ENCODE assay signal across 17 cellular contexts in the genomic region with DNA sequence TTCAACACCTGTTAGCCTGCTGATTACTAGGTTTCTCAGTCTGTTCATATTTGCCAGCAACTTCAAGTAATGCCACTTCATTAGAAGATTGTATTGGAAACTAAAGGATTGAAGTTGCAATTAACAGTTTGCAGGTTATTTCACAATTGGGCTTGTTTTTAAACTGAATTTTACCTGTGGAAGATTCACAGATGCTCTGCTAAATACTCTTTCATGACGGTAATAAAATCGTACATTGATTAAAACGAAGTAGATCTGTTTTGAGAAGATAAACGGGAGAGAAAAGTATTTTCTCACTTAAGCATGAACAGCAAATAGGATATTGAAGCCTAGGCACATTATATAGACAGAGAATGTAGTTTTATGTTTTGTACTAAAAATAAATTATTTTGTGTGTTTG. TPM values are rescaled to one million over a fixed set of nuclear protein-coding genes. Genes with fewer than 3 reads are reported as not detected.
"Had no signal": no experiment of that assay in that cellular context is flagged by ENCODE, and none has a peak within 500 bp of the region (broad histone marks: within the 10 kb centered on the region; RNA-seq: fewer than 3 reads in every experiment).

No MANE protein-coding gene starts in this region.

- DNase-seq: activated CD4-positive, alpha-beta T cell treated with anti-CD3 and anti-CD28 coated beads, Interleukin-2, amount 50 U/mL, for 4 hours; activated CD4-positive, CD25-positive, alpha-beta regulatory T cell treated with anti-CD3 and anti-CD28 coated beads, Interleukin-2, amount 50 U/mL, for 72 hours; activated naive CD4-positive, alpha-beta T cell; activated naive CD8-positive, alpha-beta T cell treated with anti-CD3 and anti-CD28 coated beads, Interleukin-2, amount 10 ng/mL, durations not matched to agents 7 days and 5 days; activated T-cell treated with anti-CD3 and anti-CD28 coated beads for 4 hours; dermis blood vessel endothelial cell; mammary epithelial cell; naive B cell; right cardiac atrium; stimulated activated CD4-positive, alpha-beta T cell treated with anti-CD3 and anti-CD28 coated beads, Interleukin-15, amount 100 ng/mL, for 24 hours; stimulated activated CD4-positive, alpha-beta T cell treated with anti-CD3 and anti-CD28 coated beads, Interleukin-4, amount 100 ng/mL, for 1 hour; T1000; tibial artery had no signal

- H3K9me3 ChIP-seq: breast epithelium, tibial artery, vagina had no signal

- H3K4me3 ChIP-seq: skin epidermis, tibial artery, vagina had no signal

- H3K27me3 ChIP-seq: vagina had no signal

- H3K4me1 ChIP-seq: breast epithelium had no signal

- ATAC-seq: right cardiac atrium had no signal

- H3K27ac ChIP-seq: breast epithelium, skin epidermis, tibial artery, vagina had no signal

- H3K36me3 ChIP-seq: breast epithelium, tibial artery, vagina had no signal

RNA-seq across cellular contexts. Expression of gene RNF182, which starts 1.6 kb away (rescaled TPM):
- total RNA-seq: activated naive CD8-positive, alpha-beta T cell treated with anti-CD3 and anti-CD28 coated beads, Interleukin-2, amount 10 ng/mL, durations not matched to agents 7 days and 5 days; mononuclear cell had no signal
